Comparison of ENCODE assay signal across 9 cellular contexts in genomic region chr5:56269216-56269927, GRCh38. TPM values are rescaled to one million over a fixed set of nuclear protein-coding genes. Genes with fewer than 3 reads are reported as not detected.
DNase-seq lines count a peak whose midpoint lies in the region; ATAC-seq and TF ChIP-seq lines count a peak whose summit lies in the region.
"Had no signal": no experiment of that assay in that cellular context is flagged by ENCODE, and none has a peak within 500 bp of the region (broad histone marks: within the 10 kb centered on the region; RNA-seq: fewer than 3 reads in every experiment).

No MANE protein-coding gene starts in this region.

- POLR2A ChIA-PET in BJ (lab: Charles Lee) = interaction anchor here (0.6 kb wide), 1 partner anchor 33 kb away, joined by 6 read pairs; no protein-coding TSS in a partner anchor

- H3K27me3 ChIP-seq in BJ (ENCODE audit: control insufficient read depth, insufficient read depth, low read length) (no peaks in the 10 kb centered on the region), MG63 (no peaks in the 10 kb centered on the region), tibial nerve (no peaks in the 10 kb centered on the region)

- H3K27ac ChIP-seq in tibial nerve = no peak overlapping the region

- WGBS in tibial nerve, 2 donors = 22 to 29% methylated on average over 6 of the region's 6 CpGs

- H3K9me3 Mint-ChIP-seq in activated T-helper 17 cell treated with anti-CD3 and anti-CD28 coated beads, Interleukin-2, amount 50 U/mL, for 72 hours = no peaks in the 10 kb centered on the region

- no peak for TF ChIP-seq POLR2A in tibial nerve (IDR thresholded peaks at IDR 0.05)

- H3K4me1 Mint-ChIP-seq in activated T-helper 17 cell treated with anti-CD3 and anti-CD28 coated beads, Interleukin-2, amount 50 U/mL, for 72 hours = peaks cover 16% of the 10 kb centered on the region

- H3K4me3 Mint-ChIP-seq in activated T-helper 17 cell treated with anti-CD3 and anti-CD28 coated beads, Interleukin-2, amount 50 U/mL, for 72 hours = peak overlapping the region; percentile 67

- CTCF ChIA-PET in BJ (lab: Yijun Ruan, JAX) = interaction anchor here (0.8 to 12.9 kb wide), 17 partner anchors 10 to 937 kb away, joined by 3 to 234 read pairs (median 4); no protein-coding TSS in a partner anchor

- H3K36me3 Mint-ChIP-seq in activated T-helper 17 cell treated with anti-CD3 and anti-CD28 coated beads, Interleukin-2, amount 50 U/mL, for 72 hours (ENCODE audit: low read depth) = no peaks in the 10 kb centered on the region

- TF ChIP-seq CTCF in BJ (IDR thresholded peaks at IDR 0.05; ENCODE audit: insufficient read depth, low read depth, low read length) (peak; percentile 81), tibial nerve (IDR thresholded peaks at IDR 0.05) (peak; percentile 23 to 66 (median 49))

- peaks cover 5% of the 10 kb centered on the region for H3K27me3 Mint-ChIP-seq in activated T-helper 17 cell treated with anti-CD3 and anti-CD28 coated beads, Interleukin-2, amount 50 U/mL, for 72 hours

- H3K9me3 ChIP-seq in MG63 (no peaks in the 10 kb centered on the region), tibial nerve (no peaks in the 10 kb centered on the region)

- peak; percentile 59 for ATAC-seq in GM18867 (IDR thresholded peaks at IDR 0.05; ENCODE audit: unreplicated experiment)
- no peak for ATAC-seq in activated T-helper 17 cell treated with anti-CD3 and anti-CD28 coated beads, Interleukin-2, amount 50 U/mL, for 72 hours (replicated peaks)
- ATAC-seq in GM21381 (IDR thresholded peaks at IDR 0.05; ENCODE audit: unreplicated experiment) = no peak

- H3K4me3 ChIP-seq in BJ (ENCODE audit: low read depth, low read length) (no peak overlapping the region), MG63 (no peak overlapping the region), tibial nerve (no peak overlapping the region)

- H3K36me3 ChIP-seq in BJ (ENCODE audit: control insufficient read depth, insufficient read depth, low read length) (no peaks in the 10 kb centered on the region), MG63 (no peaks in the 10 kb centered on the region), tibial nerve (no peaks in the 10 kb centered on the region)

- no peak for TF ChIP-seq EP300 in tibial nerve (IDR thresholded peaks at IDR 0.05)

- peak overlapping the region; percentile 61 for H3K27ac Mint-ChIP-seq in activated T-helper 17 cell treated with anti-CD3 and anti-CD28 coated beads, Interleukin-2, amount 50 U/mL, for 72 hours

- H3K4me1 ChIP-seq in tibial nerve = peaks cover 0 to 22% (median 0%) of the 10 kb centered on the region in 4 donors

- DNase-seq in BJ (ENCODE audit: low read depth) (no peak), MG63 (peak; percentile 17), hepatic stellate cell (ENCODE audit: low spot score) (peak; percentile 31), tibial nerve (ENCODE audit: low spot score in 2 of 2) (peak in 1 of 2 donors; percentile 15), NCI-H2029 treated with DMSO at 0.1 percent for 48 hours (lab: John Stamatoyannopoulos, UW) (no peak)

RNA-seq across cellular contexts. Expression of gene ANKRD55, which starts 36.2 kb away (rescaled TPM):
- not detected in 2 replicates for polyA plus RNA-seq in BJ (2011; rRNA removed)
- not detected in 2 replicates for polyA minus RNA-seq in BJ (2011; rRNA and poly(A)+ RNA removed)
- total RNA-seq in MG63 (2014; rRNA removed; shearing (Covaris generic); ENCODE audit: low replicate concordance) = not detected in 2 replicates
- total RNA-seq in activated T-helper 17 cell treated with anti-CD3 and anti-CD28 coated beads, Interleukin-2, amount 50 U/mL, for 72 hours = under 1 TPM; 0.21 to 0.22 TPM
- total RNA-seq in tibial nerve = not detected
- total RNA-seq: urinary bladder had no signal

Comparison
In these comparisons a context has a peak if more than half of its experiments do, and no peak if none do; other contexts are left out.
1. DNase-seq: peak in MG63 (single experiment) and hepatic stellate cell (single experiment); none in BJ (single experiment) and NCI-H2029 treated with DMSO at 0.1 percent for 48 hours (single experiment).